In the genomic region with DNA sequence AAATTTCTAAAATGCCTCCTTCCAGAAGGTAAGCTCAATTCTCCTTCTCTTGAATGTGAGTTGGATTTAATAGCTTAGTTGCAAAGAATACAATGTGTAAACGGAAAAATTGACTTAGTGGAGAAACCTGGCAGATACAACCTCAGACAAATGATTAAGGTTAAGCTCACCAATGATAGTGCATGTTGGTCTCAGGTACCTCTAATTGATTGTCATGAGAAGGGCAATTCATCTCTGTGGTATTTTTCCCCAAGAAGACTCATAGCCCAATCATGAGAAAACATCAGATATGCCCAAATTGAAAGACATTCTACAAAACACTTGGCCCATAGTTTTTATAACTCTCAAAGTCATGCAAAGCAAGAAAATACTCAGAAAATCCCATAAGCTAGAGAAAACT, we compare ENCODE assay signal across 19 cellular contexts. TPM values are rescaled to one million over a fixed set of nuclear protein-coding genes. Genes with fewer than 3 reads are reported as not detected.
DNase-seq lines count a peak whose midpoint lies in the region; ATAC-seq, FAIRE-seq and TF ChIP-seq lines count a peak whose summit lies in the region.
"Had no signal": no experiment of that assay in that cellular context is flagged by ENCODE, and none has a peak within 500 bp of the region (broad histone marks: within the 10 kb centered on the region; RNA-seq: fewer than 3 reads in every experiment).

No MANE protein-coding gene starts in this region.

- no peak overlapping the region for H3K9ac ChIP-seq in astrocyte (ENCODE audit: low read length)
- H3K9ac ChIP-seq: BLaER1 treated with 17β-estradiol and CSF1 and Interleukin-3, amounts not matched to agents 10 nM and 100 nM; GM23248 had no signal

- no peak overlapping the region for H3K4me3 Mint-ChIP-seq in activated naive CD8-positive, alpha-beta T cell treated with anti-CD3 and anti-CD28 coated beads, Interleukin-2, amount 50 U/mL, for 24 hours
- H3K4me3 Mint-ChIP-seq in activated naive CD8-positive, alpha-beta T cell treated with anti-CD3 and anti-CD28 coated beads for 36 hours: no peak overlapping the region
- H3K4me3 Mint-ChIP-seq in astrocyte (ENCODE audit: unreplicated experiment): no peak overlapping the region
- H3K4me3 Mint-ChIP-seq: CD4-positive, CD25-positive, alpha-beta regulatory T cell; H9 had no signal

- TF ChIP-seq CTCF in astrocyte (IDR thresholded peaks at IDR 0.05; ENCODE audit: insufficient read depth, low read depth, low read length): no peak

- no peaks in the 10 kb centered on the region for H4K20me1 ChIP-seq in astrocyte (ENCODE audit: insufficient read depth, low read length)
- H4K20me1 ChIP-seq: BLaER1 treated with 17β-estradiol and CSF1 and Interleukin-3, amounts not matched to agents 10 nM and 100 nM had no signal

- H3K27me3 ChIP-seq in astrocyte (ENCODE audit: insufficient read depth, low read length): no peaks in the 10 kb centered on the region
- H3K27me3 ChIP-seq: BLaER1 treated with 17β-estradiol and CSF1 and Interleukin-3, amounts not matched to agents 10 nM and 100 nM had no signal

- no peaks in the 10 kb centered on the region for H3K79me2 ChIP-seq in astrocyte (ENCODE audit: insufficient read depth, low read length)

- FAIRE-seq in astrocyte (lab: Jason Lieb, UNC): no peak
- FAIRE-seq: GM12878, GM18507, HepG2, HTR-8/SVneo had no signal

- H3K27ac ChIP-seq in astrocyte (ENCODE audit: low read depth, low read length): no peak overlapping the region
- H3K27ac ChIP-seq: BLaER1 treated with 17β-estradiol and CSF1 and Interleukin-3, amounts not matched to agents 10 nM and 100 nM; GM23248 had no signal

- no peak for DNase-seq in activated naive CD8-positive, alpha-beta T cell treated with anti-CD3 and anti-CD28 coated beads, Interleukin-2, amount 50 U/mL, for 24 hours
- DNase-seq in activated naive CD8-positive, alpha-beta T cell treated with anti-CD3 and anti-CD28 coated beads for 36 hours: no peak
- DNase-seq in M059J (ENCODE audit: low read depth): peak; percentile 93
- peak; percentile 83 for DNase-seq in astrocyte (ENCODE audit: low read depth)
- peak; percentile 41 for DNase-seq in kidney tubule cell (ENCODE audit: low spot score)
- no peak for DNase-seq in medulla oblongata (ENCODE audit: extremely low spot score)
- no peak for DNase-seq in effector CD8-positive, alpha-beta T cell (lab: John Stamatoyannopoulos, UW)
- DNase-seq: 8988T; ACHN; CD4-positive, CD25-positive, alpha-beta regulatory T cell; DMS53; H9 had no signal

- H3K4me2 ChIP-seq in astrocyte (ENCODE audit: low read length): peak overlapping the region; percentile 18
- H3K4me2 ChIP-seq: BLaER1 treated with 17β-estradiol and CSF1 and Interleukin-3, amounts not matched to agents 10 nM and 100 nM had no signal

- peak; percentile 43 for ATAC-seq in activated naive CD8-positive, alpha-beta T cell treated with anti-CD3 and anti-CD28 coated beads, Interleukin-2, amount 50 U/mL, for 24 hours
- ATAC-seq in GM19452 (IDR thresholded peaks at IDR 0.05; ENCODE audit: unreplicated experiment): no peak
- ATAC-seq: GM12878, HepG2 had no signal

- H3K27ac Mint-ChIP-seq in activated naive CD8-positive, alpha-beta T cell treated with anti-CD3 and anti-CD28 coated beads, Interleukin-2, amount 50 U/mL, for 24 hours: no peak overlapping the region
- H3K27ac Mint-ChIP-seq in activated naive CD8-positive, alpha-beta T cell treated with anti-CD3 and anti-CD28 coated beads for 36 hours: no peak overlapping the region
- no peak overlapping the region for H3K27ac Mint-ChIP-seq in astrocyte (ENCODE audit: unreplicated experiment)
- H3K27ac Mint-ChIP-seq: CD4-positive, CD25-positive, alpha-beta regulatory T cell; H9 had no signal

- no peaks in the 10 kb centered on the region for H3K4me1 ChIP-seq in astrocyte (ENCODE audit: insufficient read depth, low read length)

- H3K27me3 Mint-ChIP-seq in activated naive CD8-positive, alpha-beta T cell treated with anti-CD3 and anti-CD28 coated beads, Interleukin-2, amount 50 U/mL, for 24 hours: no peaks in the 10 kb centered on the region
- H3K27me3 Mint-ChIP-seq in activated naive CD8-positive, alpha-beta T cell treated with anti-CD3 and anti-CD28 coated beads for 36 hours: no peaks in the 10 kb centered on the region
- no peaks in the 10 kb centered on the region for H3K27me3 Mint-ChIP-seq in astrocyte (ENCODE audit: low read depth, unreplicated experiment)
- H3K27me3 Mint-ChIP-seq: CD4-positive, CD25-positive, alpha-beta regulatory T cell had no signal

- no peak overlapping the region for H3K4me3 ChIP-seq in astrocyte (ENCODE audit: insufficient read depth, low read depth, low read length)
- H3K4me3 ChIP-seq: BLaER1 treated with 17β-estradiol and CSF1 and Interleukin-3, amounts not matched to agents 10 nM and 100 nM; GM12878; GM23248 had no signal

- no peak overlapping the region for H2AFZ ChIP-seq in astrocyte (ENCODE audit: low read depth, low read length)
- H2AFZ ChIP-seq: GM23248 had no signal

- peaks cover 3% of the 10 kb centered on the region for H3K9me3 Mint-ChIP-seq in activated naive CD8-positive, alpha-beta T cell treated with anti-CD3 and anti-CD28 coated beads, Interleukin-2, amount 50 U/mL, for 24 hours
- H3K9me3 Mint-ChIP-seq in activated naive CD8-positive, alpha-beta T cell treated with anti-CD3 and anti-CD28 coated beads for 36 hours: peaks cover 3% of the 10 kb centered on the region
- no peaks in the 10 kb centered on the region for H3K9me3 Mint-ChIP-seq in astrocyte (ENCODE audit: unreplicated experiment)
- H3K9me3 Mint-ChIP-seq: H9 had no signal

- no peaks in the 10 kb centered on the region for H3K36me3 ChIP-seq in astrocyte (ENCODE audit: insufficient read depth, low read length)
- H3K36me3 ChIP-seq: BLaER1 treated with 17β-estradiol and CSF1 and Interleukin-3, amounts not matched to agents 10 nM and 100 nM had no signal

- no peaks in the 10 kb centered on the region for H3K36me3 Mint-ChIP-seq in activated naive CD8-positive, alpha-beta T cell treated with anti-CD3 and anti-CD28 coated beads, Interleukin-2, amount 50 U/mL, for 24 hours (ENCODE audit: low read depth)
- peaks cover 3% of the 10 kb centered on the region for H3K36me3 Mint-ChIP-seq in activated naive CD8-positive, alpha-beta T cell treated with anti-CD3 and anti-CD28 coated beads for 36 hours
- H3K36me3 Mint-ChIP-seq in astrocyte (ENCODE audit: low read depth, unreplicated experiment): no peaks in the 10 kb centered on the region
- H3K36me3 Mint-ChIP-seq: CD4-positive, CD25-positive, alpha-beta regulatory T cell had no signal

- peaks cover 18% of the 10 kb centered on the region for H3K4me1 Mint-ChIP-seq in activated naive CD8-positive, alpha-beta T cell treated with anti-CD3 and anti-CD28 coated beads, Interleukin-2, amount 50 U/mL, for 24 hours
- peaks cover 14% of the 10 kb centered on the region for H3K4me1 Mint-ChIP-seq in activated naive CD8-positive, alpha-beta T cell treated with anti-CD3 and anti-CD28 coated beads for 36 hours
- no peaks in the 10 kb centered on the region for H3K4me1 Mint-ChIP-seq in astrocyte (ENCODE audit: low read depth, unreplicated experiment)
- H3K4me1 Mint-ChIP-seq: H9 had no signal

- H3K9me3 ChIP-seq in astrocyte (ENCODE audit: insufficient read depth, low read depth, low read length): no peaks in the 10 kb centered on the region
- H3K9me3 ChIP-seq: BLaER1 treated with 17β-estradiol and CSF1 and Interleukin-3, amounts not matched to agents 10 nM and 100 nM had no signal

RNA-seq across cellular contexts. Expression of gene TMEM106B, which starts 36.2 kb away (rescaled TPM):
- 10 to 100 TPM; 27.7 to 28.8 TPM for total RNA-seq in activated naive CD8-positive, alpha-beta T cell treated with anti-CD3 and anti-CD28 coated beads for 36 hours
- 125 and 171 TPM in 2 replicates for total RNA-seq in M059J (2014; rRNA removed; shearing (Covaris generic))
- 42.8 and 42.9 TPM in 2 replicates for total RNA-seq in astrocyte

Comparison
In these comparisons a context has a peak if more than half of its experiments do, and no peak if none do; other contexts are left out.
1. DNase-seq: peak in M059J (single experiment), astrocyte (single experiment) and kidney tubule cell (single experiment); none in activated naive CD8-positive, alpha-beta T cell treated with anti-CD3 and anti-CD28 coated beads, Interleukin-2, amount 50 U/mL, for 24 hours (single experiment), activated naive CD8-positive, alpha-beta T cell treated with anti-CD3 and anti-CD28 coated beads for 36 hours (single experiment), medulla oblongata (single experiment) and effector CD8-positive, alpha-beta T cell (single experiment).